In the genomic region with DNA sequence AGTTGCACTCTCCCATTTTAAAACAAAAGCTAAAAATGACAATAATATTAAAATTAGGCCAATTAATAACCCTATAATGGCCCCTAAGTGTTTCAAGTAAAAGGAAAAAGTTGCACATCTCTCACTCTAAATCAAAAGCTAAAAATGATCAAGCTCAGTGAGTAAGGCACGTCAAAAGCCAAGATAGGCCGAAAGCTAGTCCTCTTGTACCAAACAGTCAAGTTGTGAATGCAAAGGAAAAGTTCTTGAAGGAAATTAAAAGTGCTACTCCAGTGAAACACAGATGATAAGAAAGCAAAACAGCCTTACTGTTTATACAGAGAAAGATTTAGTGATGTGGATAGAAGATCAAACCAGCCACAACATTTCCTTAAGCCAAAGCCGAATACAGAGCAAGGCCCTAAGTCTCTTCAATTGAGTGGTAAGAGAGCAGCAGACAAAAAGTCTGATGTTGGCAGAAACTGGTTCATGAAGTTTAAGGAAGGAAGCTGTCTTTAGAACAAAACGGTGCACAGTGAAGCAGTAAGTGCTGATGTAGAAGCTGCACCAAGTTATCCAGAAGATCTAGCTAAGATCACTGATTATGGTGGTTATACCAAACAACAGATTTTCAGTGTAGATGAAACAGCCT, we compare ENCODE assay signal across 1 cellular context.
TF ChIP-seq lines count a peak whose summit lies in the region.

No MANE protein-coding gene starts in this region.

TF ChIP-seq in WTC11, 78 proteins besides CTCF, POLR2A, EP300 and RAD21 (continued from another document):
- TF ChIP-seq E2F4 (CRISPR knock-in tag; IDR thresholded peaks at IDR 0.05; ENCODE audit: borderline replicate concordance, low read depth) (no peak), STAT6 (CRISPR knock-in tag; conservative IDR thresholded peaks at IDR 0.05; ENCODE audit: low read depth) (no peak), KAT7 (CRISPR knock-in tag; IDR thresholded peaks at IDR 0.05; ENCODE audit: borderline replicate concordance) (no peak), NR2C2 (CRISPR knock-in tag; IDR thresholded peaks at IDR 0.05) (no peak), ZNF512 (CRISPR knock-in tag; IDR thresholded peaks at IDR 0.05; ENCODE audit: borderline replicate concordance) (no peak), JAZF1 (CRISPR knock-in tag; IDR thresholded peaks at IDR 0.05) (no peak), ZNF425 (CRISPR knock-in tag; conservative IDR thresholded peaks at IDR 0.05) (no peak), MYBL2 (CRISPR knock-in tag; IDR thresholded peaks at IDR 0.05) (no peak), TP53 (CRISPR knock-in tag; IDR thresholded peaks at IDR 0.05) (no peak), SMAD4 (CRISPR knock-in tag; IDR thresholded peaks at IDR 0.05) (no peak), PREB (CRISPR knock-in tag; IDR thresholded peaks at IDR 0.05; ENCODE audit: borderline replicate concordance) (no peak), CREB1 (CRISPR knock-in tag; IDR thresholded peaks at IDR 0.05) (no peak), ZNF219 (CRISPR knock-in tag; IDR thresholded peaks at IDR 0.05; ENCODE audit: borderline replicate concordance) (no peak), FOXP1 (CRISPR knock-in tag; IDR thresholded peaks at IDR 0.05; ENCODE audit: borderline replicate concordance) (no peak), ZNF232 (CRISPR knock-in tag; IDR thresholded peaks at IDR 0.05) (no peak)
- TF ChIP-seq, protein P1, sequence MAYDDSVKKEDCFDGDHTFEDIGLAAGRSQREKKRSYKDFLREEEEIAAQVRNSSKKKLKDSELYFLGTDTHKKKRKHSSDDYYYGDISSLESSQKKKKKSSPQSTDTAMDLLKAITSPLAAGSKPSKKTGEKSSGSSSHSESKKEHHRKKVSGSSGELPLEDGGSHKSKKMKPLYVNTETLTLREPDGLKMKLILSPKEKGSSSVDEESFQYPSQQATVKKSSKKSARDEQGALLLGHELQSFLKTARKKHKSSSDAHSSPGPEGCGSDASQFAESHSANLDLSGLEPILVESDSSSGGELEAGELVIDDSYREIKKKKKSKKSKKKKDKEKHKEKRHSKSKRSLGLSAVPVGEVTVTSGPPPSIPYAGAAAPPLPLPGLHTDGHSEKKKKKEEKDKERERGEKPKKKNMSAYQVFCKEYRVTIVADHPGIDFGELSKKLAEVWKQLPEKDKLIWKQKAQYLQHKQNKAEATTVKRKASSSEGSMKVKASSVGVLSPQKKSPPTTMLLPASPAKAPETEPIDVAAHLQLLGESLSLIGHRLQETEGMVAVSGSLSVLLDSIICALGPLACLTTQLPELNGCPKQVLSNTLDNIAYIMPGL (CRISPR knock-in tag; IDR thresholded peaks at IDR 0.05) = no peak
- TF ChIP-seq, protein P2, sequence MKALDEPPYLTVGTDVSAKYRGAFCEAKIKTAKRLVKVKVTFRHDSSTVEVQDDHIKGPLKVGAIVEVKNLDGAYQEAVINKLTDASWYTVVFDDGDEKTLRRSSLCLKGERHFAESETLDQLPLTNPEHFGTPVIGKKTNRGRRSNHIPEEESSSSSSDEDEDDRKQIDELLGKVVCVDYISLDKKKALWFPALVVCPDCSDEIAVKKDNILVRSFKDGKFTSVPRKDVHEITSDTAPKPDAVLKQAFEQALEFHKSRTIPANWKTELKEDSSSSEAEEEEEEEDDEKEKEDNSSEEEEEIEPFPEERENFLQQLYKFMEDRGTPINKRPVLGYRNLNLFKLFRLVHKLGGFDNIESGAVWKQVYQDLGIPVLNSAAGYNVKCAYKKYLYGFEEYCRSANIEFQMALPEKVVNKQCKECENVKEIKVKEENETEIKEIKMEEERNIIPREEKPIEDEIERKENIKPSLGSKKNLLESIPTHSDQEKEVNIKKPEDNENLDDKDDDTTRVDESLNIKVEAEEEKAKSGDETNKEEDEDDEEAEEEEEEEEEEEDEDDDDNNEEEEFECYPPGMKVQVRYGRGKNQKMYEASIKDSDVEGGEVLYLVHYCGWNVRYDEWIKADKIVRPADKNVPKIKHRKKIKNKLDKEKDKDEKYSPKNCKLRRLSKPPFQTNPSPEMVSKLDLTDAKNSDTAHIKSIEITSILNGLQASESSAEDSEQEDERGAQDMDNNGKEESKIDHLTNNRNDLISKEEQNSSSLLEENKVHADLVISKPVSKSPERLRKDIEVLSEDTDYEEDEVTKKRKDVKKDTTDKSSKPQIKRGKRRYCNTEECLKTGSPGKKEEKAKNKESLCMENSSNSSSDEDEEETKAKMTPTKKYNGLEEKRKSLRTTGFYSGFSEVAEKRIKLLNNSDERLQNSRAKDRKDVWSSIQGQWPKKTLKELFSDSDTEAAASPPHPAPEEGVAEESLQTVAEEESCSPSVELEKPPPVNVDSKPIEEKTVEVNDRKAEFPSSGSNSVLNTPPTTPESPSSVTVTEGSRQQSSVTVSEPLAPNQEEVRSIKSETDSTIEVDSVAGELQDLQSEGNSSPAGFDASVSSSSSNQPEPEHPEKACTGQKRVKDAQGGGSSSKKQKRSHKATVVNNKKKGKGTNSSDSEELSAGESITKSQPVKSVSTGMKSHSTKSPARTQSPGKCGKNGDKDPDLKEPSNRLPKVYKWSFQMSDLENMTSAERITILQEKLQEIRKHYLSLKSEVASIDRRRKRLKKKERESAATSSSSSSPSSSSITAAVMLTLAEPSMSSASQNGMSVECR (CRISPR knock-in tag; IDR thresholded peaks at IDR 0.05; ENCODE audit: borderline replicate concordance) = no peak
- TF ChIP-seq, protein P3, sequence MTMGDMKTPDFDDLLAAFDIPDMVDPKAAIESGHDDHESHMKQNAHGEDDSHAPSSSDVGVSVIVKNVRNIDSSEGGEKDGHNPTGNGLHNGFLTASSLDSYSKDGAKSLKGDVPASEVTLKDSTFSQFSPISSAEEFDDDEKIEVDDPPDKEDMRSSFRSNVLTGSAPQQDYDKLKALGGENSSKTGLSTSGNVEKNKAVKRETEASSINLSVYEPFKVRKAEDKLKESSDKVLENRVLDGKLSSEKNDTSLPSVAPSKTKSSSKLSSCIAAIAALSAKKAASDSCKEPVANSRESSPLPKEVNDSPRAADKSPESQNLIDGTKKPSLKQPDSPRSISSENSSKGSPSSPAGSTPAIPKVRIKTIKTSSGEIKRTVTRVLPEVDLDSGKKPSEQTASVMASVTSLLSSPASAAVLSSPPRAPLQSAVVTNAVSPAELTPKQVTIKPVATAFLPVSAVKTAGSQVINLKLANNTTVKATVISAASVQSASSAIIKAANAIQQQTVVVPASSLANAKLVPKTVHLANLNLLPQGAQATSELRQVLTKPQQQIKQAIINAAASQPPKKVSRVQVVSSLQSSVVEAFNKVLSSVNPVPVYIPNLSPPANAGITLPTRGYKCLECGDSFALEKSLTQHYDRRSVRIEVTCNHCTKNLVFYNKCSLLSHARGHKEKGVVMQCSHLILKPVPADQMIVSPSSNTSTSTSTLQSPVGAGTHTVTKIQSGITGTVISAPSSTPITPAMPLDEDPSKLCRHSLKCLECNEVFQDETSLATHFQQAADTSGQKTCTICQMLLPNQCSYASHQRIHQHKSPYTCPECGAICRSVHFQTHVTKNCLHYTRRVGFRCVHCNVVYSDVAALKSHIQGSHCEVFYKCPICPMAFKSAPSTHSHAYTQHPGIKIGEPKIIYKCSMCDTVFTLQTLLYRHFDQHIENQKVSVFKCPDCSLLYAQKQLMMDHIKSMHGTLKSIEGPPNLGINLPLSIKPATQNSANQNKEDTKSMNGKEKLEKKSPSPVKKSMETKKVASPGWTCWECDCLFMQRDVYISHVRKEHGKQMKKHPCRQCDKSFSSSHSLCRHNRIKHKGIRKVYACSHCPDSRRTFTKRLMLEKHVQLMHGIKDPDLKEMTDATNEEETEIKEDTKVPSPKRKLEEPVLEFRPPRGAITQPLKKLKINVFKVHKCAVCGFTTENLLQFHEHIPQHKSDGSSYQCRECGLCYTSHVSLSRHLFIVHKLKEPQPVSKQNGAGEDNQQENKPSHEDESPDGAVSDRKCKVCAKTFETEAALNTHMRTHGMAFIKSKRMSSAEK (CRISPR knock-in tag; IDR thresholded peaks at IDR 0.05; ENCODE audit: borderline replicate concordance) = no peak
- TF ChIP-seq, protein P4, sequence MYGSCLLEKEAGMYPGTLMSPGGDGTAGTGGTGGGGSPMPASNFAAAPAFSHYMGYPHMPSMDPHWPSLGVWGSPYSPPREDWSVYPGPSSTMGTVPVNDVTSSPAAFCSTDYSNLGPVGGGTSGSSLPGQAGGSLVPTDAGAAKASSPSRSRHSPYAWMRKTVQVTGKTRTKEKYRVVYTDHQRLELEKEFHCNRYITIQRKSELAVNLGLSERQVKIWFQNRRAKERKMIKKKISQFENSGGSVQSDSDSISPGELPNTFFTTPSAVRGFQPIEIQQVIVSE (CRISPR knock-in tag; IDR thresholded peaks at IDR 0.05; ENCODE audit: borderline replicate concordance) = no peak
TF ChIP-seq in WTC11: peak in this region for 0.
